In genomic region chr2:73085691-73086090, GRCh38 we compare ENCODE assay signal across 8 cellular contexts. TPM values are rescaled to one million over a fixed set of nuclear protein-coding genes. Genes with fewer than 3 reads are reported as not detected.
DNase-seq lines count a peak whose midpoint lies in the region; ATAC-seq and TF ChIP-seq lines count a peak whose summit lies in the region.

No MANE protein-coding gene starts in this region.

- H3K4me1 Mint-ChIP-seq in activated CD4-positive, alpha-beta T cell treated with anti-CD3 and anti-CD28 coated beads, Interleukin-2, amount 10 ng/mL, durations not matched to agents 24 days and 14 days = peaks cover 4% of the 10 kb centered on the region

- H3K36me3 ChIP-seq in colonic mucosa = no peaks in the 10 kb centered on the region

- H3K27ac Mint-ChIP-seq in activated CD4-positive, alpha-beta T cell treated with anti-CD3 and anti-CD28 coated beads, Interleukin-2, amount 10 ng/mL, durations not matched to agents 24 days and 14 days = no peak overlapping the region

- no peaks in the 10 kb centered on the region for H3K9me3 Mint-ChIP-seq in activated CD4-positive, alpha-beta T cell treated with anti-CD3 and anti-CD28 coated beads, Interleukin-2, amount 10 ng/mL, durations not matched to agents 24 days and 14 days

- no peaks in the 10 kb centered on the region for H3K27me3 ChIP-seq in colonic mucosa

- peak; percentile 63 for DNase-seq in AG10803 (ENCODE audit: low read depth)
- DNase-seq in NCI-H446 treated with DMSO at 0.1 percent for 48 hours (lab: John Stamatoyannopoulos, UW) = peak; percentile 18
- peak; percentile 95 for DNase-seq in activated CD4-positive, alpha-beta T cell treated with anti-CD3 and anti-CD28 coated beads, Interleukin-2, amount 10 ng/mL, durations not matched to agents 24 days and 14 days
- DNase-seq in colonic mucosa = peak; percentile 88
- peak; percentile 81 to 96 for DNase-seq in lower leg skin (ENCODE audit: low spot score in 2 of 2)
- DNase-seq in stimulated activated CD4-positive, alpha-beta T cell treated with anti-CD3 and anti-CD28 coated beads, TNF-alpha, amount 100 ng/mL, for 4 hours (ENCODE audit: low read depth in 3 of 3) = peak; percentile 68 to 72 (median 71)

- intact Hi-C loops in activated CD4-positive, alpha-beta T cell treated with anti-CD3 and anti-CD28 coated beads, Interleukin-2, amount 10 ng/mL, durations not matched to agents 24 days and 14 days (cut with micrococcal nuclease) = loop anchor here (1.0 kb wide), 3 partner anchors 71 to 92 kb away; no protein-coding TSS in a partner anchor
- intact Hi-C loops in colonic mucosa (cut with DNase I) = loop anchor here (2.0 kb wide), 1 partner anchor 73 kb away; no protein-coding TSS in a partner anchor
- intact Hi-C loops in lower leg skin (cut with DNase I; ENCODE audit: low total_unique reads) = loop anchor here (10.0 kb wide), 1 partner anchor 79 kb away; no protein-coding TSS in a partner anchor

- no peak for TF ChIP-seq POLR2A in lower leg skin (IDR thresholded peaks at IDR 0.05)

- no peak overlapping the region for H3K9ac ChIP-seq in colonic mucosa (ENCODE audit: low read depth in 2 of 2, low read length in 2 of 2)

- no peaks in the 10 kb centered on the region for H3K27me3 Mint-ChIP-seq in activated CD4-positive, alpha-beta T cell treated with anti-CD3 and anti-CD28 coated beads, Interleukin-2, amount 10 ng/mL, durations not matched to agents 24 days and 14 days

- H3K4me3 Mint-ChIP-seq in activated CD4-positive, alpha-beta T cell treated with anti-CD3 and anti-CD28 coated beads, Interleukin-2, amount 10 ng/mL, durations not matched to agents 24 days and 14 days = no peak overlapping the region

- no peaks in the 10 kb centered on the region for H3K4me1 ChIP-seq in colonic mucosa

- H3K9me3 ChIP-seq in colonic mucosa = no peaks in the 10 kb centered on the region

- no peak overlapping the region for H3K27ac ChIP-seq in colonic mucosa

- peaks cover 1% of the 10 kb centered on the region for H3K36me3 Mint-ChIP-seq in activated CD4-positive, alpha-beta T cell treated with anti-CD3 and anti-CD28 coated beads, Interleukin-2, amount 10 ng/mL, durations not matched to agents 24 days and 14 days (ENCODE audit: low read depth)

- WGBS in lower leg skin, 2 donors = 24 to 26% methylated on average over 6 of the region's 6 CpGs

- peak; percentile 93 for TF ChIP-seq CTCF in AG10803 (conservative IDR thresholded peaks at IDR 0.05; ENCODE audit: low read length)
- peak; percentile 96 for TF ChIP-seq CTCF in colonic mucosa (IDR thresholded peaks at IDR 0.05)
- peak in 1 of 3 donors; percentile 71 for TF ChIP-seq CTCF in lower leg skin (IDR thresholded peaks at IDR 0.05)

- ATAC-seq in GM18867 (IDR thresholded peaks at IDR 0.05; ENCODE audit: unreplicated experiment) (peak; percentile 92), HG03097 (IDR thresholded peaks at IDR 0.05; ENCODE audit: low FRiP score, unreplicated experiment) (peak; percentile 75)

- no peak overlapping the region for H3K4me3 ChIP-seq in AG10803 (ENCODE audit: low read length)
- H3K4me3 ChIP-seq in colonic mucosa = no peak overlapping the region
- H3K4me3 ChIP-seq in lower leg skin (ENCODE audit: low read depth, poor library complexity, severe bottlenecking) = no peak overlapping the region

RNA-seq across cellular contexts. Expression of gene SFXN5, which starts 14.2 kb away (rescaled TPM):
- total RNA-seq in activated CD4-positive, alpha-beta T cell treated with anti-CD3 and anti-CD28 coated beads, Interleukin-2, amount 10 ng/mL, durations not matched to agents 24 days and 14 days = 11.6 and 14.1 TPM in 2 replicates
- 10 to 100 TPM; 16.1 to 26.4 TPM for total RNA-seq in colonic mucosa
- 10 to 100 TPM in 3 of 4 donors, 1 to 10 TPM in 1; 8.4 to 18.3 (median 15.3) TPM for total RNA-seq in lower leg skin

RNA-seq across cellular contexts. Expression of gene RAB11FIP5, which starts 27.1 kb away (rescaled TPM):
- 13.4 and 13.8 TPM in 2 replicates for total RNA-seq in activated CD4-positive, alpha-beta T cell treated with anti-CD3 and anti-CD28 coated beads, Interleukin-2, amount 10 ng/mL, durations not matched to agents 24 days and 14 days
- total RNA-seq in colonic mucosa (10 to 100 TPM; 17.8 to 33.7 TPM), lower leg skin (10 to 100 TPM; 35.7 to 43.7 (median 42.0) TPM)

Comparison
In these comparisons a context has a peak if more than half of its experiments do, and no peak if none do; other contexts are left out.
1. DNase-seq: peak in every context shown above with its lines; median percentile 95 in activated CD4-positive, alpha-beta T cell treated with anti-CD3 and anti-CD28 coated beads, Interleukin-2, amount 10 ng/mL, durations not matched to agents 24 days and 14 days; 88 in lower leg skin; 88 in colonic mucosa; 71 in stimulated activated CD4-positive, alpha-beta T cell treated with anti-CD3 and anti-CD28 coated beads, TNF-alpha, amount 100 ng/mL, for 4 hours; 63 in AG10803; 18 in NCI-H446 treated with DMSO at 0.1 percent for 48 hours.